In genomic region chr17:2958706-2959222, GRCh38 we compare ENCODE assay signal across 16 cellular contexts.
DNase-seq lines count a peak whose midpoint lies in the region; ATAC-seq and TF ChIP-seq lines count a peak whose summit lies in the region.
"Had no signal": no experiment of that assay in that cellular context is flagged by ENCODE, and none has a peak within 500 bp of the region (broad histone marks: within the 10 kb centered on the region; RNA-seq: fewer than 3 reads in every experiment).

No MANE protein-coding gene starts in this region.

- H3K27ac ChIP-seq in RWPE1: peak overlapping the region; percentile 97
- no peak overlapping the region for H3K27ac ChIP-seq in osteoblast (ENCODE audit: low read depth, low read length)
- H3K27ac ChIP-seq: dorsolateral prefrontal cortex, uterus had no signal

- no peaks in the 10 kb centered on the region for H3K9me3 ChIP-seq in osteoblast (ENCODE audit: low read depth, low read length)
- H3K9me3 ChIP-seq: uterus had no signal

- H2AFZ ChIP-seq in osteoblast (ENCODE audit: low read length): no peak overlapping the region

- H3K4me3 ChIP-seq in osteoblast (ENCODE audit: insufficient read depth, low read length): no peak overlapping the region
- H3K4me3 ChIP-seq: dorsolateral prefrontal cortex, lung, uterus had no signal

- POLR2A ChIA-PET in RWPE1 (lab: Yijun Ruan, JAX; ENCODE audit: low non-redundant PET): no interaction called here

- no peak for TF ChIP-seq CTCF in RWPE1 (conservative IDR thresholded peaks at IDR 0.05; ENCODE audit: low read depth)
- TF ChIP-seq CTCF in osteoblast (IDR thresholded peaks at IDR 0.05; ENCODE audit: extremely low read depth, low read depth, low read length): no peak

- no peak for ATAC-seq in HG02885 (IDR thresholded peaks at IDR 0.05; ENCODE audit: poor library complexity, unreplicated experiment)

- no peak overlapping the region for H3K4me2 ChIP-seq in osteoblast (ENCODE audit: insufficient read depth, low read length)

- no peaks in the 10 kb centered on the region for H4K20me1 ChIP-seq in osteoblast (ENCODE audit: insufficient read depth, low read length)

- DNase-seq in activated effector memory CD4-positive, alpha-beta T cell treated with anti-CD3 and anti-CD28 coated beads, Interleukin-2, amount 50 U/mL, for 16 hours: peak; percentile 28
- no peak for DNase-seq in activated effector memory CD4-positive, alpha-beta T cell treated with Interleukin-2 at 50 U/mL for 16 hours
- DNase-seq in RWPE1 (ENCODE audit: low spot score) (no peak), osteoblast (ENCODE audit: insufficient read length, low spot score, missing footprints) (peak; percentile 38), SK-N-DZ (ENCODE audit: low spot score) (no peak), GDM1 (lab: John Stamatoyannopoulos, UW) (no peak)
- DNase-seq: activated CD4-positive, alpha-beta T cell treated with anti-CD3 and anti-CD28 coated beads, Interleukin-2, amount 10 ng/mL, durations not matched to agents 7 days and 5 days; activated naive CD8-positive, alpha-beta T cell treated with anti-CD3 and anti-CD28 coated beads, Interleukin-2, amount 10 ng/mL, durations not matched to agents 7 days and 5 days; C1 segment of cervical spinal cord; dorsolateral prefrontal cortex; NCI-H1092 treated with DMSO at 0.1 percent for 48 hours; NCI-H2107; NCI-H524; uterus had no signal

- CTCF ChIA-PET in RWPE1 (lab: Yijun Ruan, JAX): no interaction called here

- H3K27me3 ChIP-seq in osteoblast (ENCODE audit: insufficient read depth, low read length): no peaks in the 10 kb centered on the region
- H3K27me3 ChIP-seq: dorsolateral prefrontal cortex, uterus had no signal

- peaks cover 27% of the 10 kb centered on the region for H3K4me1 ChIP-seq in osteoblast (ENCODE audit: insufficient read depth, low read length)
- H3K4me1 ChIP-seq: uterus had no signal

- H3K79me2 ChIP-seq in osteoblast (ENCODE audit: insufficient read depth, low read length): peaks cover 5% of the 10 kb centered on the region

- H3K36me3 ChIP-seq in osteoblast (ENCODE audit: insufficient read depth, low read length): no peaks in the 10 kb centered on the region
- H3K36me3 ChIP-seq: uterus had no signal

Comparison
In these comparisons a context has a peak if more than half of its experiments do, and no peak if none do; other contexts are left out.
1. DNase-seq: peak in activated effector memory CD4-positive, alpha-beta T cell treated with anti-CD3 and anti-CD28 coated beads, Interleukin-2, amount 50 U/mL, for 16 hours (single experiment) and osteoblast (single experiment); none in activated effector memory CD4-positive, alpha-beta T cell treated with Interleukin-2 at 50 U/mL for 16 hours (single experiment), RWPE1 (single experiment), SK-N-DZ (single experiment) and GDM1 (single experiment).